14 cellular contexts compared by ENCODE assay signal in the genomic region with DNA sequence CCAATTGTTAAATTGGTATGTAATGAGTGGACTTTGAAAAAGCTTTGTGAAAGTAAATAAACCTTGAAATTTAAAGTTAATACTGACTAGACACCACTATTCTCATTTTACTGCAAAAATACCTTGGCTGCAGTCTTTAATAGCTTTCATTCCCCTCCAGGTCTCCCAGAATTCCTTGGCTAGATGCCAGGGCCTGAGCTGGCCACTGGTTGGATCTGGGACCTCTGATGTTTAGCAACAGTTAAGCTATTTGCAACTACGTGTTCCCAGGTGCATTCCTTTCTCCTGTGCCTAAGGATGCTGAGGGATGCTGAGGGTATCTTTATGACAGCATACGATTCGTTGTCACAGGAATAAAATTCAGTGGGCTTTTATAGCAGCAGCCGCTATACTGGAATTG.
"Had no signal": no experiment of that assay in that cellular context is flagged by ENCODE, and none has a peak within 500 bp of the region (broad histone marks: within the 10 kb centered on the region; RNA-seq: fewer than 3 reads in every experiment).

No MANE protein-coding gene starts in this region.

- H3K4me1 ChIP-seq: right lobe of liver, transverse colon had no signal

- DNase-seq: activated CD8-positive, alpha-beta memory T cell treated with anti-CD3 and anti-CD28 coated beads, Interleukin-2, amount 50 U/mL, for 4 hours; activated CD8-positive, alpha-beta T cell treated with anti-CD3 and anti-CD28 coated beads for 36 hours; aorta; mucosa of descending colon; naive thymus-derived CD8-positive, alpha-beta T cell; right lobe of liver; stimulated activated CD4-positive, alpha-beta T cell treated with anti-CD3 and anti-CD28 coated beads, Interleukin-1b, Interleukin-23, amount 100 ng/mL, for 48 hours; T-helper 9 cell; transverse colon had no signal

- H3K27me3 Mint-ChIP-seq: activated CD8-positive, alpha-beta T cell treated with anti-CD3 and anti-CD28 coated beads for 36 hours; naive thymus-derived CD8-positive, alpha-beta T cell; stimulated activated memory B cell treated with anti-CD40 and anti-IgM and Interleukin-4, amounts not matched to agents 10 μg/mL and 1 μg/mL and 100 μg/mL, for 72 hours had no signal

- H3K4me3 ChIP-seq: cardiac muscle cell, lung, mucosa of descending colon, right lobe of liver, transverse colon had no signal

- H3K9me3 ChIP-seq: mucosa of descending colon, right lobe of liver, transverse colon had no signal

- H3K4me1 Mint-ChIP-seq: stimulated activated memory B cell treated with anti-CD40 and anti-IgM and Interleukin-4, amounts not matched to agents 10 μg/mL and 1 μg/mL and 100 μg/mL, for 72 hours had no signal

- ATAC-seq: activated CD8-positive, alpha-beta T cell treated with anti-CD3 and anti-CD28 coated beads for 36 hours; mucosa of descending colon; naive thymus-derived CD8-positive, alpha-beta T cell; right lobe of liver; stimulated activated memory B cell treated with anti-CD40 and anti-IgM and Interleukin-4, amounts not matched to agents 10 μg/mL and 1 μg/mL and 100 μg/mL, for 72 hours had no signal

- H3K4me3 Mint-ChIP-seq: activated CD8-positive, alpha-beta T cell treated with anti-CD3 and anti-CD28 coated beads for 36 hours; naive thymus-derived CD8-positive, alpha-beta T cell; stimulated activated memory B cell treated with anti-CD40 and anti-IgM and Interleukin-4, amounts not matched to agents 10 μg/mL and 1 μg/mL and 100 μg/mL, for 72 hours had no signal

- H3K27me3 ChIP-seq: cardiac muscle cell, right lobe of liver, transverse colon had no signal

- H3K27ac ChIP-seq: cardiac muscle cell, right lobe of liver, transverse colon had no signal

- H3K36me3 Mint-ChIP-seq: naive thymus-derived CD8-positive, alpha-beta T cell; stimulated activated memory B cell treated with anti-CD40 and anti-IgM and Interleukin-4, amounts not matched to agents 10 μg/mL and 1 μg/mL and 100 μg/mL, for 72 hours had no signal

- FAIRE-seq: colon, frontal cortex had no signal

- H3K27ac Mint-ChIP-seq: activated CD8-positive, alpha-beta T cell treated with anti-CD3 and anti-CD28 coated beads for 36 hours; naive thymus-derived CD8-positive, alpha-beta T cell; stimulated activated memory B cell treated with anti-CD40 and anti-IgM and Interleukin-4, amounts not matched to agents 10 μg/mL and 1 μg/mL and 100 μg/mL, for 72 hours had no signal

- H3K36me3 ChIP-seq: cardiac muscle cell, right lobe of liver, transverse colon had no signal

- H3K9me3 Mint-ChIP-seq: activated CD8-positive, alpha-beta T cell treated with anti-CD3 and anti-CD28 coated beads for 36 hours; stimulated activated memory B cell treated with anti-CD40 and anti-IgM and Interleukin-4, amounts not matched to agents 10 μg/mL and 1 μg/mL and 100 μg/mL, for 72 hours had no signal
